Comparison of ENCODE assay signal across 8 cellular contexts in genomic region chr15:39580117-39580629, GRCh38. TPM values are rescaled to one million over a fixed set of nuclear protein-coding genes. Genes with fewer than 3 reads are reported as not detected.
DNase-seq lines count a peak whose midpoint lies in the region; ATAC-seq and TF ChIP-seq lines count a peak whose summit lies in the region.

No MANE protein-coding gene starts in this region.

- TF ChIP-seq RAD21 in liver (IDR thresholded peaks at IDR 0.05) = peak; percentile 86

- H3K4me3 ChIP-seq in A673 (ENCODE audit: low read depth, low read length, poor library complexity, severe bottlenecking) (peak overlapping the region; percentile 40), liver (ENCODE audit: low read depth in 1 of 3, low read length in 3 of 3) (peak overlapping the region; percentile 38 to 85 (median 46))

- no peaks in the 10 kb centered on the region for H3K9me3 ChIP-seq in A673 (ENCODE audit: low read depth, low read length, poor library complexity, severe bottlenecking)
- no peaks in the 10 kb centered on the region for H3K9me3 ChIP-seq in liver (ENCODE audit: control insufficient read depth in 4 of 4, low read length in 3 of 4)

- H3K4me1 ChIP-seq in A673 (ENCODE audit: insufficient read depth, low read length, poor library complexity, severe bottlenecking) (peaks cover 7% of the 10 kb centered on the region), liver (ENCODE audit: control insufficient read depth in 4 of 4, insufficient read depth in 4 of 4, low read length in 3 of 4) (peaks cover 4 to 43% (median 17%) of the 10 kb centered on the region in 4 donors)

- intact Hi-C loops in A673 (cut with micrococcal nuclease; ENCODE audit: unreplicated experiment) = loop anchor here (1.0 to 5.0 kb wide), 4 partner anchors 172 to 873 kb away; no protein-coding TSS in a partner anchor

- under 1% methylated on average over 43 of the region's 43 CpGs for WGBS in liver

- H3K36me3 ChIP-seq in A673 (ENCODE audit: insufficient read depth, low read length, poor library complexity, severe bottlenecking) (no peaks in the 10 kb centered on the region), liver (ENCODE audit: control insufficient read depth in 4 of 4, insufficient read depth in 3 of 4, low read depth in 1 of 4, low read length in 3 of 4) (peaks cover 0 to 19% (median 8%) of the 10 kb centered on the region in 4 donors)

- BruUV-seq in A673 (replicated peaks; lab: Mats Ljungman, UMichigan) = no TSS peak

- peak; percentile 91 for DNase-seq in A673 (ENCODE audit: low spot score)
- peak; percentile 63 for DNase-seq in NCI-H524 treated with DMSO at 0.1 percent for 48 hours (lab: John Stamatoyannopoulos, UW)
- peak; percentile 68 to 82 for DNase-seq in activated CD4-positive, alpha-beta T cell treated with anti-CD3 and anti-CD28 coated beads, Interleukin-2, amount 50 U/mL, for 24 hours (ENCODE audit: low read depth in 1 of 2, low spot score in 1 of 2)
- DNase-seq in dermis blood vessel endothelial cell = peak; percentile 96
- peak; percentile 69 for DNase-seq in stimulated activated CD4-positive, alpha-beta T cell treated with anti-CD3 and anti-CD28 coated beads, Interleukin-2, amount 100 ng/mL, for 4 hours (ENCODE audit: low read depth)

- CTCF ChIA-PET in A673 (lab: Charles Lee) = interaction anchor here (1.1 kb wide), 2 partner anchors 408 to 873 kb away, joined by 4 to 7 read pairs; no protein-coding TSS in a partner anchor

- no peak overlapping the region for H3K27ac ChIP-seq in A673 (ENCODE audit: low read depth, low read length, poor library complexity, severe bottlenecking)
- peak overlapping the region; percentile 59 to 78 for H3K27ac ChIP-seq in liver (ENCODE audit: low read depth in 1 of 2, low read length in 2 of 2)

- ATAC-seq in GM18861 (IDR thresholded peaks at IDR 0.05; ENCODE audit: unreplicated experiment) (peak; percentile 52), HG03175 (IDR thresholded peaks at IDR 0.05; ENCODE audit: unreplicated experiment) (peak; percentile 89)

- POLR2A ChIA-PET in A673 (lab: Charles Lee; ENCODE audit: low non-redundant PET) = interaction anchor here (0.5 to 0.7 kb wide), 2 partner anchors 113 to 782 kb away, joined by 3 read pairs; no protein-coding TSS in a partner anchor

- H3K9ac ChIP-seq in liver (ENCODE audit: low read depth in 1 of 2, low read length in 2 of 2) = peak overlapping the region; percentile 23 to 33

- H3K27me3 ChIP-seq in A673 (replicated peaks; ENCODE audit: insufficient read depth, low read depth, low read length, poor library complexity) = peaks cover 63% of the 10 kb centered on the region
- H3K27me3 ChIP-seq in liver (ENCODE audit: control insufficient read depth in 4 of 4, insufficient read depth in 4 of 4, low read length in 3 of 4) = peaks cover 0 to 5% (median 0%) of the 10 kb centered on the region in 4 donors

- TF ChIP-seq CTCF in A673 (conservative IDR thresholded peaks at IDR 0.05; ENCODE audit: low read depth, low read length) = peak; percentile 92
- TF ChIP-seq CTCF in liver (IDR thresholded peaks at IDR 0.05; ENCODE audit: low read depth, low read length, missing input control) = peak; percentile 97

TF ChIP-seq in liver, 16 proteins besides CTCF, POLR2A, EP300 and RAD21:
- TF ChIP-seq NR2F2 (IDR thresholded peaks at IDR 0.05) = no peak
- no peak for TF ChIP-seq SP1 (IDR thresholded peaks at IDR 0.05)
- no peak for TF ChIP-seq FOXA2 (IDR thresholded peaks at IDR 0.05)
- TF ChIP-seq HNF4A (conservative IDR thresholded peaks at IDR 0.05) = no peak
- no peak for TF ChIP-seq FOXA1 (IDR thresholded peaks at IDR 0.05)
- no peak for TF ChIP-seq REST (IDR thresholded peaks at IDR 0.05)
- no peak for TF ChIP-seq GABPA (IDR thresholded peaks at IDR 0.05 in 1 of 2, conservative IDR thresholded peaks at IDR 0.05 in 1 of 2)
- no peak for TF ChIP-seq TAF1 (conservative IDR thresholded peaks at IDR 0.05)
- no peak for TF ChIP-seq MAX (IDR thresholded peaks at IDR 0.05)
- no peak for TF ChIP-seq JUND (IDR thresholded peaks at IDR 0.05)
- no peak for TF ChIP-seq EGR1 (IDR thresholded peaks at IDR 0.05; ENCODE audit: low read depth in 2 of 2)

RNA-seq across cellular contexts. Expression of gene THBS1, which starts 0.7 kb away (rescaled TPM):
- total RNA-seq in A673 (2021) (0.76 and 0.80 TPM in 2 replicates), dermis blood vessel endothelial cell (7,970 and 9,720 TPM in 2 replicates), liver (10 to 100 TPM; 36.2 to 73.6 TPM)
- 1 to 10 TPM; 8.9 to 9.0 TPM for polyA plus RNA-seq in liver

Comparison
In these comparisons a context has a peak if more than half of its experiments do, and no peak if none do; other contexts are left out.
1. RNA of gene THBS1, which starts 0.7 kb away (total RNA-seq): 7,970 to 9,720 TPM in dermis blood vessel endothelial cell; 36.2 to 73.6 TPM in liver and 0.76 to 0.80 TPM in A673; every median in the first group is over 100 times any median in the second.
2. Peak in every context shown above with its lines, with median percentiles within 50 percentile points of each other: DNase-seq.